ENCODE assay signal across 8 cellular contexts in genomic region chr3:9933561-9934234, GRCh38. TPM values are rescaled to one million over a fixed set of nuclear protein-coding genes. Genes with fewer than 3 reads are reported as not detected.
DNase-seq lines count a peak whose midpoint lies in the region; ATAC-seq lines count a peak whose summit lies in the region.

A gene with protein sequence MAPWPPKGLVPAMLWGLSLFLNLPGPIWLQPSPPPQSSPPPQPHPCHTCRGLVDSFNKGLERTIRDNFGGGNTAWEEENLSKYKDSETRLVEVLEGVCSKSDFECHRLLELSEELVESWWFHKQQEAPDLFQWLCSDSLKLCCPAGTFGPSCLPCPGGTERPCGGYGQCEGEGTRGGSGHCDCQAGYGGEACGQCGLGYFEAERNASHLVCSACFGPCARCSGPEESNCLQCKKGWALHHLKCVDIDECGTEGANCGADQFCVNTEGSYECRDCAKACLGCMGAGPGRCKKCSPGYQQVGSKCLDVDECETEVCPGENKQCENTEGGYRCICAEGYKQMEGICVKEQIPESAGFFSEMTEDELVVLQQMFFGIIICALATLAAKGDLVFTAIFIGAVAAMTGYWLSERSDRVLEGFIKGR (plus strand): TSS chr3:9933834. CDS start chr3:9934439, 605 bp downstream.

- H3K79me1 ChIP-seq in mesendoderm (ENCODE audit: low read length) = no peaks in the 10 kb centered on the region

- H3K27me3 ChIP-seq in NT2/D1 (ENCODE audit: insufficient read depth, insufficient read length) (no peaks in the 10 kb centered on the region), endocrine pancreas (ENCODE audit: control insufficient read depth, insufficient read depth, low read length) (no peaks in the 10 kb centered on the region), mesendoderm (ENCODE audit: insufficient read depth, low read length, poor library complexity) (no peaks in the 10 kb centered on the region)

- H3K4ac ChIP-seq in mesendoderm (ENCODE audit: low read depth, low read length) = peak within 1 kb of the TSS; percentile 57

- H3K23ac ChIP-seq in mesendoderm (ENCODE audit: low read length) = peak within 1 kb of the TSS; percentile 98

- H3K9me3 ChIP-seq in NT2/D1 (ENCODE audit: insufficient read depth, low read length) (no peaks in the 10 kb centered on the region), endocrine pancreas (ENCODE audit: control insufficient read depth, low read length) (no peaks in the 10 kb centered on the region)

- H2BK5ac ChIP-seq in mesendoderm (ENCODE audit: low read length) = no peak within 1 kb of the TSS

- H4K5ac ChIP-seq in mesendoderm (ENCODE audit: low read length) = no peak within 1 kb of the TSS

- no CpG with 5 or more reads among the region's 50 CpGs for WGBS in mesendoderm (ENCODE audit: extremely low coverage, insufficient coverage, low lambda C conversion rate)

- peak within 1 kb of the TSS; percentile 82 for H4K8ac ChIP-seq in mesendoderm (ENCODE audit: low read depth, low read length)

- no peak within 1 kb of the TSS for H2AK5ac ChIP-seq in mesendoderm (ENCODE audit: low read length)

- peak within 1 kb of the TSS; percentile 98 for H3K4me2 ChIP-seq in mesendoderm (ENCODE audit: low read length)

- H2BK120ac ChIP-seq in mesendoderm (ENCODE audit: low read depth, low read length) = no peak within 1 kb of the TSS

- no peak within 1 kb of the TSS for H2BK15ac ChIP-seq in mesendoderm (replicated peaks; ENCODE audit: low read depth)

- DNase-seq in CMK (ENCODE audit: low read depth) (peak; percentile 94), HS-27A (ENCODE audit: low read depth) (peak; percentile 89), NT2/D1 (ENCODE audit: low read depth, low spot score) (peak; percentile 89), mesendoderm (peak; percentile 95)
- peak; percentile 88 to 95 (median 89) for DNase-seq in activated CD8-positive, alpha-beta memory T cell treated with anti-CD3 and anti-CD28 coated beads for 48 hours (ENCODE audit: low read depth in 2 of 3, low spot score in 2 of 3)
- DNase-seq in stimulated activated CD8-positive, alpha-beta memory T cell treated with anti-CD3 and anti-CD28 coated beads, Interleukin-12 subunit alpha, Interleukin-12 subunit beta, amount 100 ng/mL, for 4 hours (ENCODE audit: low read depth) = peak; percentile 96

- peak; percentile 89 for ATAC-seq in GM19467 (IDR thresholded peaks at IDR 0.05; ENCODE audit: unreplicated experiment)

- no peaks in the 10 kb centered on the region for H3K79me2 ChIP-seq in mesendoderm (ENCODE audit: control insufficient read depth, insufficient read depth, low read length)

- H3K9ac ChIP-seq in NT2/D1 (ENCODE audit: insufficient read length, low read depth) = peak within 1 kb of the TSS; percentile 93
- peak within 1 kb of the TSS; percentile 88 for H3K9ac ChIP-seq in endocrine pancreas (ENCODE audit: control insufficient read depth, insufficient read depth, low read length)
- peak within 1 kb of the TSS; percentile 83 for H3K9ac ChIP-seq in mesendoderm (ENCODE audit: low read length)

- H3K4me1 ChIP-seq in NT2/D1 (ENCODE audit: insufficient read depth, insufficient read length) (peaks cover 3% of the 10 kb centered on the region), endocrine pancreas (ENCODE audit: control insufficient read depth, insufficient read depth, low read length) (peaks cover 17% of the 10 kb centered on the region), mesendoderm (ENCODE audit: control insufficient read depth, low read depth, low read length) (peaks cover 3% of the 10 kb centered on the region)

- H3K27ac ChIP-seq in mesendoderm (ENCODE audit: low read depth, low read length) = peak within 1 kb of the TSS; percentile 76

- H3K56ac ChIP-seq in mesendoderm (ENCODE audit: low read length) = peak within 1 kb of the TSS; percentile 93

- peak within 1 kb of the TSS; percentile 85 for H3K4me3 ChIP-seq in NT2/D1 (ENCODE audit: insufficient read length, low read depth)
- peak within 1 kb of the TSS; percentile 72 for H3K4me3 ChIP-seq in endocrine pancreas (ENCODE audit: control insufficient read depth, insufficient read depth, low read length)
- H3K4me3 ChIP-seq in mesendoderm (ENCODE audit: low read length) = peak within 1 kb of the TSS; percentile 83

- H3K36me3 ChIP-seq in NT2/D1 (ENCODE audit: insufficient read depth, insufficient read length, low read length) (peaks cover 29% of the 10 kb centered on the region), endocrine pancreas (ENCODE audit: control insufficient read depth, insufficient read depth, low read length) (peaks cover 3% of the 10 kb centered on the region), mesendoderm (ENCODE audit: control insufficient read depth, insufficient read depth, low read length) (no peaks in the 10 kb centered on the region)

- H3K18ac ChIP-seq in mesendoderm (ENCODE audit: low read length) = peak within 1 kb of the TSS; percentile 89

RNA-seq across cellular contexts. Expression of the gene that starts here (rescaled TPM):
- polyA plus RNA-seq in mesendoderm (2013, experiment 1 of 2) = 2.8 TPM
- 3.3 TPM for polyA plus RNA-seq in mesendoderm (2013, experiment 2 of 2)

Comparison
In these comparisons a context has a peak if more than half of its experiments do, and no peak if none do; other contexts are left out.
1. Peak in every context shown above with its lines: DNase-seq, ATAC-seq, H3K4me3 ChIP-seq and H3K27ac ChIP-seq.